Comparison of ENCODE assay signal across 1 cellular context in the genomic region with DNA sequence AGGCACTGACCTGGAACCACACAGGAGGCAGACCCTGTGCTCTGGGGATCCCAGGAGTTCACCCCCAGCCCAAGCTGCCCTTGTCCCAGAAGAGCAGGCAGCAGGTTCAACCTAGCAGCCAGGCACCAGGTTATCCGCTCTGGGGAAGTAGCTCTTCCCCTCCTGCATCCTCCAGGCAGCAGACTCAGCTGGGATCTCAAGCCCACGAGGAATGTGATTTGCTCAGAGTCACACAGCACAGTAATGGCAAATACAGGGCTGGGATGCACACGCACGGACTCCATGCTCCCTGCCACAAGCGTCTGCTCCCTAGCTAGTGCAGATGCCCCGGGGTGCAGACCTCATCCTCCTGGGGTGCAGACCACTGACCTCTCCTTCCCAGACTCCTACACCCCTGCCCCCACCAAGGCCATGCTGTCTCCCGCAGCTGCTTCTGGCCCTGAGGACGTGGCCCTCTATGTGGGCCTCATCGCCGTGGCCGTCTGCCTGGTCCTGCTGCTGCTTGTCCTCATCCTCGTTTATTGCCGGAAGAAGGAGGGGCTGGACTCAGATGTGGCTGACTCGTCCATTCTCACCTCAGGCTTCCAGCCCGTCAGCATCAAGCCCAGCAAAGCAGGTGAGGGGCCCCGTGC.
TF ChIP-seq lines count a peak whose summit lies in the region.

No MANE protein-coding gene starts in this region.

TF ChIP-seq in H1, 55 proteins besides CTCF, POLR2A, EP300 and RAD21:
- TF ChIP-seq TBP (IDR thresholded peaks at IDR 0.05; ENCODE audit: low read depth, low read length) = no peak
- no peak for TF ChIP-seq SIN3A (conservative IDR thresholded peaks at IDR 0.05 in 1 of 2, IDR thresholded peaks at IDR 0.05 in 1 of 2; ENCODE audit: low read depth in 1 of 2, low read length in 2 of 2)
- no peak for TF ChIP-seq JUN (IDR thresholded peaks at IDR 0.05; ENCODE audit: low read depth, low read length)
- no peak for TF ChIP-seq POU5F1 (IDR thresholded peaks at IDR 0.05; ENCODE audit: low read depth, low read length)
- TF ChIP-seq CTBP2 (IDR thresholded peaks at IDR 0.05; ENCODE audit: borderline replicate concordance, insufficient read depth, insufficient read length, low read length) = no peak
- TF ChIP-seq TEAD4 (IDR thresholded peaks at IDR 0.05; ENCODE audit: low read depth, low read length) = no peak
- TF ChIP-seq CEBPB (IDR thresholded peaks at IDR 0.05; ENCODE audit: low read depth, low read length) = no peak
- TF ChIP-seq SP1 (IDR thresholded peaks at IDR 0.05; ENCODE audit: low read depth, low read length) = no peak
- TF ChIP-seq CBX8 (IDR thresholded peaks at IDR 0.05; ENCODE audit: borderline replicate concordance, low read depth, low read length) = no peak
- no peak for TF ChIP-seq RNF2 (IDR thresholded peaks at IDR 0.05; ENCODE audit: borderline replicate concordance, low read depth, low read length, missing control alignments, poor library complexity, severe bottlenecking)
- TF ChIP-seq SIX5 (IDR thresholded peaks at IDR 0.05; ENCODE audit: low read depth, low read length) = no peak
- TF ChIP-seq, protein P1, sequence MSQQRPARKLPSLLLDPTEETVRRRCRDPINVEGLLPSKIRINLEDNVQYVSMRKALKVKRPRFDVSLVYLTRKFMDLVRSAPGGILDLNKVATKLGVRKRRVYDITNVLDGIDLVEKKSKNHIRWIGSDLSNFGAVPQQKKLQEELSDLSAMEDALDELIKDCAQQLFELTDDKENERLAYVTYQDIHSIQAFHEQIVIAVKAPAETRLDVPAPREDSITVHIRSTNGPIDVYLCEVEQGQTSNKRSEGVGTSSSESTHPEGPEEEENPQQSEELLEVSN (IDR thresholded peaks at IDR 0.05) = no peak
- TF ChIP-seq, protein P2, sequence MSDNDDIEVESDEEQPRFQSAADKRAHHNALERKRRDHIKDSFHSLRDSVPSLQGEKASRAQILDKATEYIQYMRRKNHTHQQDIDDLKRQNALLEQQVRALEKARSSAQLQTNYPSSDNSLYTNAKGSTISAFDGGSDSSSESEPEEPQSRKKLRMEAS (IDR thresholded peaks at IDR 0.05) = no peak
- no peak for TF ChIP-seq CREB1 (IDR thresholded peaks at IDR 0.05)
- TF ChIP-seq TAF7 (optimal IDR thresholded peaks at IDR 0.05; ENCODE audit: borderline replicate concordance, low read depth, low read length) = no peak
- TF ChIP-seq, protein P3, sequence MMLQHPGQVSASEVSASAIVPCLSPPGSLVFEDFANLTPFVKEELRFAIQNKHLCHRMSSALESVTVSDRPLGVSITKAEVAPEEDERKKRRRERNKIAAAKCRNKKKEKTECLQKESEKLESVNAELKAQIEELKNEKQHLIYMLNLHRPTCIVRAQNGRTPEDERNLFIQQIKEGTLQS (IDR thresholded peaks at IDR 0.05; ENCODE audit: insufficient read depth, low read depth, low read length) = no peak
- TF ChIP-seq BCL11A (IDR thresholded peaks at IDR 0.05; ENCODE audit: low read depth in 2 of 2, low read length in 2 of 2) = no peak
- TF ChIP-seq, protein P4, sequence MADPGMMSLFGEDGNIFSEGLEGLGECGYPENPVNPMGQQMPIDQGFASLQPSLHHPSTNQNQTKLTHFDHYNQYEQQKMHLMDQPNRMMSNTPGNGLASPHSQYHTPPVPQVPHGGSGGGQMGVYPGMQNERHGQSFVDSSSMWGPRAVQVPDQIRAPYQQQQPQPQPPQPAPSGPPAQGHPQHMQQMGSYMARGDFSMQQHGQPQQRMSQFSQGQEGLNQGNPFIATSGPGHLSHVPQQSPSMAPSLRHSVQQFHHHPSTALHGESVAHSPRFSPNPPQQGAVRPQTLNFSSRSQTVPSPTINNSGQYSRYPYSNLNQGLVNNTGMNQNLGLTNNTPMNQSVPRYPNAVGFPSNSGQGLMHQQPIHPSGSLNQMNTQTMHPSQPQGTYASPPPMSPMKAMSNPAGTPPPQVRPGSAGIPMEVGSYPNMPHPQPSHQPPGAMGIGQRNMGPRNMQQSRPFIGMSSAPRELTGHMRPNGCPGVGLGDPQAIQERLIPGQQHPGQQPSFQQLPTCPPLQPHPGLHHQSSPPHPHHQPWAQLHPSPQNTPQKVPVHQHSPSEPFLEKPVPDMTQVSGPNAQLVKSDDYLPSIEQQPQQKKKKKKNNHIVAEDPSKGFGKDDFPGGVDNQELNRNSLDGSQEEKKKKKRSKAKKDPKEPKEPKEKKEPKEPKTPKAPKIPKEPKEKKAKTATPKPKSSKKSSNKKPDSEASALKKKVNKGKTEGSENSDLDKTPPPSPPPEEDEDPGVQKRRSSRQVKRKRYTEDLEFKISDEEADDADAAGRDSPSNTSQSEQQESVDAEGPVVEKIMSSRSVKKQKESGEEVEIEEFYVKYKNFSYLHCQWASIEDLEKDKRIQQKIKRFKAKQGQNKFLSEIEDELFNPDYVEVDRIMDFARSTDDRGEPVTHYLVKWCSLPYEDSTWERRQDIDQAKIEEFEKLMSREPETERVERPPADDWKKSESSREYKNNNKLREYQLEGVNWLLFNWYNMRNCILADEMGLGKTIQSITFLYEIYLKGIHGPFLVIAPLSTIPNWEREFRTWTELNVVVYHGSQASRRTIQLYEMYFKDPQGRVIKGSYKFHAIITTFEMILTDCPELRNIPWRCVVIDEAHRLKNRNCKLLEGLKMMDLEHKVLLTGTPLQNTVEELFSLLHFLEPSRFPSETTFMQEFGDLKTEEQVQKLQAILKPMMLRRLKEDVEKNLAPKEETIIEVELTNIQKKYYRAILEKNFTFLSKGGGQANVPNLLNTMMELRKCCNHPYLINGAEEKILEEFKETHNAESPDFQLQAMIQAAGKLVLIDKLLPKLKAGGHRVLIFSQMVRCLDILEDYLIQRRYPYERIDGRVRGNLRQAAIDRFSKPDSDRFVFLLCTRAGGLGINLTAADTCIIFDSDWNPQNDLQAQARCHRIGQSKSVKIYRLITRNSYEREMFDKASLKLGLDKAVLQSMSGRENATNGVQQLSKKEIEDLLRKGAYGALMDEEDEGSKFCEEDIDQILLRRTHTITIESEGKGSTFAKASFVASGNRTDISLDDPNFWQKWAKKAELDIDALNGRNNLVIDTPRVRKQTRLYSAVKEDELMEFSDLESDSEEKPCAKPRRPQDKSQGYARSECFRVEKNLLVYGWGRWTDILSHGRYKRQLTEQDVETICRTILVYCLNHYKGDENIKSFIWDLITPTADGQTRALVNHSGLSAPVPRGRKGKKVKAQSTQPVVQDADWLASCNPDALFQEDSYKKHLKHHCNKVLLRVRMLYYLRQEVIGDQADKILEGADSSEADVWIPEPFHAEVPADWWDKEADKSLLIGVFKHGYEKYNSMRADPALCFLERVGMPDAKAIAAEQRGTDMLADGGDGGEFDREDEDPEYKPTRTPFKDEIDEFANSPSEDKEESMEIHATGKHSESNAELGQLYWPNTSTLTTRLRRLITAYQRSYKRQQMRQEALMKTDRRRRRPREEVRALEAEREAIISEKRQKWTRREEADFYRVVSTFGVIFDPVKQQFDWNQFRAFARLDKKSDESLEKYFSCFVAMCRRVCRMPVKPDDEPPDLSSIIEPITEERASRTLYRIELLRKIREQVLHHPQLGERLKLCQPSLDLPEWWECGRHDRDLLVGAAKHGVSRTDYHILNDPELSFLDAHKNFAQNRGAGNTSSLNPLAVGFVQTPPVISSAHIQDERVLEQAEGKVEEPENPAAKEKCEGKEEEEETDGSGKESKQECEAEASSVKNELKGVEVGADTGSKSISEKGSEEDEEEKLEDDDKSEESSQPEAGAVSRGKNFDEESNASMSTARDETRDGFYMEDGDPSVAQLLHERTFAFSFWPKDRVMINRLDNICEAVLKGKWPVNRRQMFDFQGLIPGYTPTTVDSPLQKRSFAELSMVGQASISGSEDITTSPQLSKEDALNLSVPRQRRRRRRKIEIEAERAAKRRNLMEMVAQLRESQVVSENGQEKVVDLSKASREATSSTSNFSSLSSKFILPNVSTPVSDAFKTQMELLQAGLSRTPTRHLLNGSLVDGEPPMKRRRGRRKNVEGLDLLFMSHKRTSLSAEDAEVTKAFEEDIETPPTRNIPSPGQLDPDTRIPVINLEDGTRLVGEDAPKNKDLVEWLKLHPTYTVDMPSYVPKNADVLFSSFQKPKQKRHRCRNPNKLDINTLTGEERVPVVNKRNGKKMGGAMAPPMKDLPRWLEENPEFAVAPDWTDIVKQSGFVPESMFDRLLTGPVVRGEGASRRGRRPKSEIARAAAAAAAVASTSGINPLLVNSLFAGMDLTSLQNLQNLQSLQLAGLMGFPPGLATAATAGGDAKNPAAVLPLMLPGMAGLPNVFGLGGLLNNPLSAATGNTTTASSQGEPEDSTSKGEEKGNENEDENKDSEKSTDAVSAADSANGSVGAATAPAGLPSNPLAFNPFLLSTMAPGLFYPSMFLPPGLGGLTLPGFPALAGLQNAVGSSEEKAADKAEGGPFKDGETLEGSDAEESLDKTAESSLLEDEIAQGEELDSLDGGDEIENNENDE (IDR thresholded peaks at IDR 0.05; ENCODE audit: insufficient replicate concordance, low read length) = no peak
- TF ChIP-seq SP4 (IDR thresholded peaks at IDR 0.05; ENCODE audit: low read length) = no peak
- no peak for TF ChIP-seq EZH2 (IDR thresholded peaks at IDR 0.05; ENCODE audit: low read depth, low read length, severe bottlenecking)
TF ChIP-seq in H1: peak in this region for 0.
